ENCODE assay signal across 20 cellular contexts in the genomic region with DNA sequence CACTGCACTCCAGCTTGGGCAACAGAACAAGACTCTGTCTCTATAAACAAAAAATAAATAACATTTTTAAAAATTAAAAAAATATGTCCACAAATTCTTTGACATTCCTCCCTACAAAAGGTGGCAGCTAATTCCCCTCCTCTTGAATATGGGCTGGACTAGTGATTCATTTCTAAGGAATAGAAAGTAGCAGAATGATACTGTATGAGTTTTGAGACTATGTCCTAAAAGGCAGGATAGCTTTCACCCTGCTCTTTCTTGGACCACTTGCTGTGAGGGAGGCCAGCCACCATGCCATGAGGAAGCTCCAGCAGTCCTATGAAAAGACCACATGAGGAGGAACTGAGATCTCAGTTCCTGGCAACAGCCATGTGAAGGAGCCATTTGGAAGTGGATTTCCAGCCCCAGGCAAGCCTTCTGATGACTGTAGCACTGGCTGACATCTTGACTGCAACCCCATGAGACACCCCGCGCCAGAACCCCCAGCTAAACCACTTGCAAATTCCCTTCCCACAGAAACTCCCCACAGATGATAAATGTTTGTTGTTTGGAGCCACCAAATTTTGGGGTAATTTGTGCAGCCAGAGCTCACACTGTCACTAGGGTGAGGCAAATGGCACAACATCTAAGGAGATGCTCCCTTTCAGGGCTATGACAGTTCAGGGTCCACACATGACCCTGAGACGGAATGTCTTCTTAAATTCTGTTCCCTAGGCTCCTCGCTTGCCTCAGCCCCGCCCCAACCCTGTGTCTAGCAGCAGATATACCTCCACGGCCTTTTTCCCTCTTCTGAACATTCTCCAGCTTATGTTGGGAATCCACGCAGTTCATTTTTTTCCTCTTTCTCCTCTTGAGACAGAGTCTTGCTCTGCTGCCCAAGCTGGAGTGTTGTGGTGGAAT. TPM values are rescaled to one million over a fixed set of nuclear protein-coding genes. Genes with fewer than 3 reads are reported as not detected.
DNase-seq lines count a peak whose midpoint lies in the region; ATAC-seq, FAIRE-seq and TF ChIP-seq lines count a peak whose summit lies in the region.
"Had no signal": no experiment of that assay in that cellular context is flagged by ENCODE, and none has a peak within 500 bp of the region (broad histone marks: within the 10 kb centered on the region; RNA-seq: fewer than 3 reads in every experiment).

No MANE protein-coding gene starts in this region.

- H3K36me3 ChIP-seq in heart left ventricle (no peaks in the 10 kb centered on the region), endothelial cell of umbilical vein (ENCODE audit: control insufficient read depth in 2 of 2, extremely low read depth in 1 of 2, insufficient read depth in 2 of 2, low read length in 2 of 2) (no peaks in the 10 kb centered on the region), osteoblast (ENCODE audit: insufficient read depth, low read length) (no peaks in the 10 kb centered on the region), upper lobe of right lung (no peaks in the 10 kb centered on the region), smooth muscle cell (ENCODE audit: low read depth) (no peaks in the 10 kb centered on the region)
- H3K36me3 ChIP-seq: Peyer's patch had no signal

- H4K20me1 ChIP-seq in endothelial cell of umbilical vein (replicated peaks; ENCODE audit: control insufficient read depth, extremely low read depth, insufficient read depth, low read length) = no peaks in the 10 kb centered on the region
- H4K20me1 ChIP-seq in osteoblast (ENCODE audit: insufficient read depth, low read length) = no peaks in the 10 kb centered on the region
- H4K20me1 ChIP-seq in smooth muscle cell (ENCODE audit: low read depth) = no peaks in the 10 kb centered on the region

- peaks cover 0 to 59% (median 26%) of the 10 kb centered on the region in 12 donors for H3K4me1 ChIP-seq in heart left ventricle
- H3K4me1 ChIP-seq in endothelial cell of umbilical vein (ENCODE audit: control insufficient read depth, extremely low read depth, insufficient read depth, low read length) = peaks cover 33% of the 10 kb centered on the region
- H3K4me1 ChIP-seq in osteoblast (ENCODE audit: insufficient read depth, low read length) = peaks cover 34% of the 10 kb centered on the region
- H3K4me1 ChIP-seq in upper lobe of right lung = peaks cover 33% of the 10 kb centered on the region
- H3K4me1 ChIP-seq in smooth muscle cell (ENCODE audit: low read depth) = peaks cover 4% of the 10 kb centered on the region

- H3K9me3 ChIP-seq in heart left ventricle (no peaks in the 10 kb centered on the region), endothelial cell of umbilical vein (replicated peaks; ENCODE audit: control insufficient read depth, insufficient read depth, low read length) (no peaks in the 10 kb centered on the region), osteoblast (ENCODE audit: low read depth, low read length) (no peaks in the 10 kb centered on the region), upper lobe of right lung (no peaks in the 10 kb centered on the region), smooth muscle cell (replicated peaks; ENCODE audit: low read depth) (no peaks in the 10 kb centered on the region)
- H3K9me3 ChIP-seq: Peyer's patch had no signal

- H3K79me2 ChIP-seq in endothelial cell of umbilical vein (ENCODE audit: control insufficient read depth, insufficient read depth, low read length) (no peaks in the 10 kb centered on the region), osteoblast (ENCODE audit: insufficient read depth, low read length) (no peaks in the 10 kb centered on the region), smooth muscle cell (ENCODE audit: low read depth) (no peaks in the 10 kb centered on the region)

- H2AFZ ChIP-seq in endothelial cell of umbilical vein (ENCODE audit: low read depth, low read length) (no peak overlapping the region), osteoblast (ENCODE audit: low read length) (peak overlapping the region; percentile 45), smooth muscle cell (ENCODE audit: low read depth) (no peak overlapping the region)

- no peak for TF ChIP-seq POLR2A in heart left ventricle (IDR thresholded peaks at IDR 0.05)
- TF ChIP-seq POLR2A in endothelial cell of umbilical vein (IDR thresholded peaks at IDR 0.05; ENCODE audit: low read depth, low read length) = no peak

- peak overlapping the region in 9 of 12 donors; percentile 31 to 69 (median 56) for H3K27ac ChIP-seq in heart left ventricle
- peak overlapping the region; percentile 100 for H3K27ac ChIP-seq in endothelial cell of umbilical vein (ENCODE audit: insufficient read depth, low read depth, low read length)
- peak overlapping the region; percentile 17 for H3K27ac ChIP-seq in osteoblast (ENCODE audit: low read depth, low read length)
- H3K27ac ChIP-seq in upper lobe of right lung = peak overlapping the region; percentile 51
- no peak overlapping the region for H3K27ac ChIP-seq in smooth muscle cell (ENCODE audit: low read depth)
- H3K27ac ChIP-seq: VCaP had no signal

- CTCF ChIA-PET in endothelial cell of umbilical vein (lab: Charles Lee) = interaction anchor here (1.1 to 5.2 kb wide), 9 partner anchors 8 to 99 kb away, joined by 3 to 27 read pairs (median 6); no protein-coding TSS in a partner anchor

- DNase-seq in heart left ventricle = no peak
- no peak for DNase-seq in Right ventricle myocardium superior
- no peak for DNase-seq in endothelial cell of umbilical vein (ENCODE audit: low read depth, low spot score)
- peak; percentile 61 for DNase-seq in osteoblast (ENCODE audit: insufficient read length, low spot score, missing footprints)
- no peak for DNase-seq in upper lobe of right lung
- DNase-seq in NCI-H748 (lab: John Stamatoyannopoulos, UW; ENCODE audit: unreplicated experiment) = no peak
- DNase-seq in AG08396 (ENCODE audit: low spot score) = no peak
- no peak for DNase-seq in smooth muscle cell (lab: John Stamatoyannopoulos, UW; ENCODE audit: unreplicated experiment)
- DNase-seq: activated CD4-positive, alpha-beta memory T cell treated with anti-CD3 and anti-CD28 coated beads for 36 hours; activated T-cell treated with anti-CD3 and anti-CD28 coated beads, Interleukin-2, amount 50 U/mL, for 4 hours; CD4-positive, CD25-positive, alpha-beta regulatory T cell; hippocampal formation; KG1; NCI-H1048; NCI-H774 had no signal

- H3F3A ChIP-seq in smooth muscle cell (ENCODE audit: low read depth) = no peaks in the 10 kb centered on the region

- H3K4me3 ChIP-seq in heart left ventricle (no peak overlapping the region), endothelial cell of umbilical vein (replicated peaks in 1 of 3; ENCODE audit: insufficient read depth in 1 of 3, low read depth in 1 of 3, low read length in 3 of 3) (no peak overlapping the region), osteoblast (ENCODE audit: insufficient read depth, low read length) (no peak overlapping the region), upper lobe of right lung (no peak overlapping the region), smooth muscle cell (no peak overlapping the region)
- H3K4me3 ChIP-seq: Peyer's patch had no signal

- H3K9ac ChIP-seq in endothelial cell of umbilical vein (replicated peaks; ENCODE audit: extremely low read depth, insufficient read depth, low read length) (no peak overlapping the region), smooth muscle cell (ENCODE audit: low read depth) (no peak overlapping the region)

- dilution Hi-C loops in endothelial cell of umbilical vein (cut with MboI; ENCODE audit: extremely low pct_ligation_motif_present, low sequenced_read_pairs) = no loop called here

- intact Hi-C loops in heart left ventricle (cut with DNase I) (loop anchor here in 2 of 10 donors (5.0 to 10.0 kb wide), 2 partner anchors 36 to 338 kb away; no protein-coding TSS in a partner anchor), Right ventricle myocardium superior (cut with DNase I) (no loop called here), endothelial cell of umbilical vein (cut with micrococcal nuclease) (no loop called here), upper lobe of right lung (cut with DNase I) (no loop called here)

- H3K9me1 ChIP-seq in endothelial cell of umbilical vein (replicated peaks; ENCODE audit: control insufficient read depth, extremely low read depth, insufficient read depth, low read length) = no peaks in the 10 kb centered on the region

- BruUV-seq in endothelial cell of umbilical vein (replicated peaks; lab: Mats Ljungman, UMichigan) = no TSS peak

- ATAC-seq in heart left ventricle (no peak), Right ventricle myocardium superior (ENCODE audit: poor library complexity) (no peak), upper lobe of right lung (no peak)
- ATAC-seq: activated T-cell treated with anti-CD3 and anti-CD28 coated beads, Interleukin-2, amount 50 U/mL, for 4 hours had no signal

- WGBS in heart left ventricle, 4 donors = 87 to 94% (median 91%) methylated on average over 7 of the region's 7 CpGs
- WGBS in smooth muscle cell (ENCODE audit: low lambda C conversion rate) = 97% methylated on average over 7 of the region's 7 CpGs

- POLR2A ChIA-PET in endothelial cell of umbilical vein (lab: Charles Lee) = no interaction called here

- peak; percentile 24 for FAIRE-seq in endothelial cell of umbilical vein (lab: Jason Lieb, UNC)
- FAIRE-seq: A204.1 had no signal

- no peaks in the 10 kb centered on the region for H3K27me3 ChIP-seq in heart left ventricle
- no peaks in the 10 kb centered on the region for H3K27me3 ChIP-seq in endothelial cell of umbilical vein (ENCODE audit: control insufficient read depth in 2 of 2, insufficient read depth in 2 of 2, low read length in 2 of 2)
- H3K27me3 ChIP-seq in osteoblast (ENCODE audit: insufficient read depth, low read length) = no peaks in the 10 kb centered on the region
- H3K27me3 ChIP-seq in upper lobe of right lung = no peaks in the 10 kb centered on the region
- no peaks in the 10 kb centered on the region for H3K27me3 ChIP-seq in smooth muscle cell (ENCODE audit: low read depth)
- H3K27me3 ChIP-seq: Peyer's patch had no signal

- no peak overlapping the region for H3K4me2 ChIP-seq in endothelial cell of umbilical vein (ENCODE audit: insufficient read depth, low read length)
- no peak overlapping the region for H3K4me2 ChIP-seq in osteoblast (ENCODE audit: insufficient read depth, low read length)
- H3K4me2 ChIP-seq in smooth muscle cell = no peak overlapping the region

- TF ChIP-seq CTCF in heart left ventricle (IDR thresholded peaks at IDR 0.05) = no peak
- TF ChIP-seq CTCF in endothelial cell of umbilical vein (IDR thresholded peaks at IDR 0.05; ENCODE audit: extremely low read depth in 1 of 2, insufficient read depth in 1 of 2, low read depth in 1 of 2, low read length in 2 of 2) = no peak
- TF ChIP-seq CTCF in osteoblast (IDR thresholded peaks at IDR 0.05; ENCODE audit: extremely low read depth, low read depth, low read length) = no peak
- no peak for TF ChIP-seq CTCF in upper lobe of right lung (IDR thresholded peaks at IDR 0.05)
- TF ChIP-seq CTCF in smooth muscle cell (IDR thresholded peaks at IDR 0.05; ENCODE audit: borderline replicate concordance, insufficient read depth, poor library complexity, severe bottlenecking) = no peak

RNA-seq across cellular contexts. Expression of a gene that starts 17.1 kb away (rescaled TPM):
- 100 to 1,000 TPM in 1 of 9 donors, 10 to 100 TPM in 8; 11.8 to 103 (median 18.5) TPM for total RNA-seq in heart left ventricle
- 10 to 100 TPM; 22.9 to 37.9 TPM for polyA plus RNA-seq in heart left ventricle
- 25.8 TPM for total RNA-seq in Right ventricle myocardium superior
- total RNA-seq in endothelial cell of umbilical vein = 12.7 and 12.8 TPM in 2 replicates
- polyA plus RNA-seq in endothelial cell of umbilical vein = 10.3 and 13.8 TPM in 2 replicates
- 8.9 and 11.0 TPM in 2 replicates for polyA plus RNA-seq in endothelial cell of umbilical vein (2011; cell fraction: cytosol; rRNA removed)
- polyA plus RNA-seq in endothelial cell of umbilical vein (2011; cell fraction: nucleus; rRNA removed) = 9.6 and 9.7 TPM in 2 replicates
- polyA plus RNA-seq in endothelial cell of umbilical vein (2012) = 12.4 and 23.6 TPM in 2 replicates
- polyA minus RNA-seq in endothelial cell of umbilical vein = 10.8 and 11.7 TPM in 2 replicates
- 7.1 TPM for polyA minus RNA-seq in endothelial cell of umbilical vein (2011; cell fraction: cytosol; rRNA and poly(A)+ RNA removed)
- polyA minus RNA-seq in endothelial cell of umbilical vein (2011; cell fraction: nucleus; rRNA and poly(A)+ RNA removed) = 11.9 and 15.4 TPM in 2 replicates
- 18.6 and 35.1 TPM in 2 replicates for total RNA-seq in osteoblast
- 93.6 TPM for total RNA-seq in upper lobe of right lung
- total RNA-seq in smooth muscle cell = 5.2 and 6.5 TPM in 2 replicates
- 4.6 and 5.2 TPM in 2 replicates for polyA plus RNA-seq in smooth muscle cell
- total RNA-seq: activated CD4-positive, alpha-beta memory T cell treated with anti-CD3 and anti-CD28 coated beads for 36 hours; activated T-cell treated with anti-CD3 and anti-CD28 coated beads, Interleukin-2, amount 50 U/mL, for 4 hours; CD4-positive, CD25-positive, alpha-beta regulatory T cell had no signal
- polyA plus RNA-seq: CD4-positive, CD25-positive, alpha-beta regulatory T cell had no signal

RNA-seq across cellular contexts. Expression of a gene that starts 42.5 kb away (rescaled TPM):
- total RNA-seq in heart left ventricle (10 to 100 TPM in 1 of 9 donors, 1 to 10 TPM in 4, under 1 TPM in 2, not detected in 2; 0.29 to 47.1 (median 2.1) TPM), Right ventricle myocardium superior (1.7 TPM), endothelial cell of umbilical vein (not detected in 2 replicates), osteoblast (not detected in 2 replicates), upper lobe of right lung (18.5 TPM), smooth muscle cell (not detected in 2 replicates)
- polyA plus RNA-seq in heart left ventricle (1 to 10 TPM; 1.3 to 2.3 TPM), endothelial cell of umbilical vein (not detected in 2 replicates), smooth muscle cell (not detected in 2 replicates)
- not detected in 2 replicates for polyA plus RNA-seq in endothelial cell of umbilical vein (2011; cell fraction: cytosol; rRNA removed)
- 0.28 TPM in 1 of 2 replicates, not detected in the other for polyA plus RNA-seq in endothelial cell of umbilical vein (2011; cell fraction: nucleus; rRNA removed)
- not detected in 2 replicates for polyA plus RNA-seq in endothelial cell of umbilical vein (2012)
- not detected in 2 replicates for polyA minus RNA-seq in endothelial cell of umbilical vein
- polyA minus RNA-seq in endothelial cell of umbilical vein (2011; cell fraction: cytosol; rRNA and poly(A)+ RNA removed) = not detected
- not detected in 2 replicates for polyA minus RNA-seq in endothelial cell of umbilical vein (2011; cell fraction: nucleus; rRNA and poly(A)+ RNA removed)
- total RNA-seq: H4, kidney epithelial cell had no signal
